Comparison of ENCODE assay signal across 12 cellular contexts in the genomic region with DNA sequence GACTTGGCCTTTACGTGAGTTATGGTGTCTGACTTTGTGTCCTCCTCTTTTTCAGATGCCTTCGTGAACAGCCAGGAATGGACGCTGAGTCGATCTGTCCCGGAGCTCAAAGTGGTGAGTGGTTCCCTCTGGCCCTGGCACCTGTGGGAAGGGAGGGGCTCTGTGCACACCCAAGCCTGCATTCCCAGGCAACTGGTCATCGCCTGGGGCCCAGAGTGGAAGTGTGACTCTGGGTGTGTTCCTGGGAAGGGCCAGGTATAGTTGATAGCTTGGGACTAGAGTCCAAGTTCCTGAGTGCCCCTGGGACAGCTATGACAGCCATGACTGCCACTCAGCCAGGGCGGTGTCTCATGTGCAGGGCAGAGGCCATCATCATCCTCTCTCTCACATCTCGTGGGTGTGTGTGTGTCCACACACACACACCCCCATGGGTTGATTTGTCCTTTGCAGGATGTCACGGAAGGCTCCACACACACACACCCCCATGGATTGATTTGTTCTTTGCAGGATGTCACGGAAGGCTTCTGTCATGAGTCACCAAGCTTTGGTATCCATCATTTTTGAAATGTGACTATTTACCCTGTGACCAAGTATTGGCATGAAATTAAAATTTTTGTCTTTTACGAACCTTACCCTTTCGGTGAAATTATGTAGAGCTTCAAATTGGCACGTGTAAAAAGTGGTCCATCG.
DNase-seq lines count a peak whose midpoint lies in the region; ATAC-seq, FAIRE-seq and TF ChIP-seq lines count a peak whose summit lies in the region.
"Had no signal": no experiment of that assay in that cellular context is flagged by ENCODE, and none has a peak within 500 bp of the region (broad histone marks: within the 10 kb centered on the region; RNA-seq: fewer than 3 reads in every experiment).

No MANE protein-coding gene starts in this region.

- H3K36me3 ChIP-seq in sigmoid colon, result peaks cover 0 to 8% (median 0%) of the 10 kb centered on the region in 4 donors
- H3K36me3 ChIP-seq: ascending aorta had no signal

- DNase-seq in H54 (ENCODE audit: insufficient read length, low spot score) (peak; percentile 78), iris pigment epithelial cell (ENCODE audit: low read depth) (peak; percentile 25), sigmoid colon (peak; percentile 41), superior temporal gyrus (ENCODE audit: extremely low spot score) (no peak), amygdala (lab: John Stamatoyannopoulos, UW) (no peak), NCI-H2029 (lab: John Stamatoyannopoulos, UW) (no peak)
- DNase-seq in activated CD4-positive, alpha-beta T cell treated with anti-CD3 and anti-CD28 coated beads, Interleukin-2, amount 50 U/mL, for 4 hours, result no peak
- DNase-seq: activated CD8-positive, alpha-beta memory T cell treated with anti-CD3 and anti-CD28 coated beads, Interleukin-2, amount 50 U/mL, for 48 hours; CD8-positive, alpha-beta memory T cell; T-helper 9 cell had no signal

- 40 to 74% methylated on average over 14 of the region's 14 CpGs for WGBS in sigmoid colon, 2 donors

- intact Hi-C loops in sigmoid colon (cut with DNase I), result no loop called here

- H3K27ac ChIP-seq in sigmoid colon, result no peak overlapping the region
- H3K27ac ChIP-seq: ascending aorta had no signal

- no peaks in the 10 kb centered on the region for H3K9me3 ChIP-seq in sigmoid colon
- H3K9me3 ChIP-seq: ascending aorta had no signal

- peak; percentile 53 for FAIRE-seq in H54 (lab: Jason Lieb, UNC)

- no peaks in the 10 kb centered on the region for H3K4me1 ChIP-seq in sigmoid colon
- H3K4me1 ChIP-seq: ascending aorta had no signal

- ATAC-seq in SK-N-SH treated with all-trans-retinoic acid at 6 μM for 48 hours, result peak; percentile 46

- no peak for TF ChIP-seq CTCF in sigmoid colon (IDR thresholded peaks at IDR 0.05)

- no peak for TF ChIP-seq EP300 in sigmoid colon (IDR thresholded peaks at IDR 0.05)

- H3K4me3 ChIP-seq in sigmoid colon, result no peak overlapping the region
- H3K4me3 ChIP-seq: ascending aorta had no signal

- TF ChIP-seq POLR2A in H54 (IDR thresholded peaks at IDR 0.05; ENCODE audit: low read depth, low read length) (no peak), sigmoid colon (IDR thresholded peaks at IDR 0.05) (no peak)

- no peaks in the 10 kb centered on the region for H3K27me3 ChIP-seq in sigmoid colon
- H3K27me3 ChIP-seq: ascending aorta had no signal

TF ChIP-seq in SK-N-SH treated with all-trans-retinoic acid at 6 μM for 48 hours, 23 proteins besides CTCF, POLR2A, EP300 and RAD21:
- TF ChIP-seq ARNTL (CRISPR knock-in tag; IDR thresholded peaks at IDR 0.05; ENCODE audit: borderline replicate concordance, low read depth), result no peak
- TF ChIP-seq, protein P1, sequence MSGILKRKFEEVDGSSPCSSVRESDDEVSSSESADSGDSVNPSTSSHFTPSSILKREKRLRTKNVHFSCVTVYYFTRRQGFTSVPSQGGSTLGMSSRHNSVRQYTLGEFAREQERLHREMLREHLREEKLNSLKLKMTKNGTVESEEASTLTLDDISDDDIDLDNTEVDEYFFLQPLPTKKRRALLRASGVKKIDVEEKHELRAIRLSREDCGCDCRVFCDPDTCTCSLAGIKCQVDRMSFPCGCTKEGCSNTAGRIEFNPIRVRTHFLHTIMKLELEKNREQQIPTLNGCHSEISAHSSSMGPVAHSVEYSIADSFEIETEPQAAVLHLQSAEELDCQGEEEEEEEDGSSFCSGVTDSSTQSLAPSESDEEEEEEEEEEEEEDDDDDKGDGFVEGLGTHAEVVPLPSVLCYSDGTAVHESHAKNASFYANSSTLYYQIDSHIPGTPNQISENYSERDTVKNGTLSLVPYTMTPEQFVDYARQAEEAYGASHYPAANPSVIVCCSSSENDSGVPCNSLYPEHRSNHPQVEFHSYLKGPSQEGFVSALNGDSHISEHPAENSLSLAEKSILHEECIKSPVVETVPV (CRISPR knock-in tag; IDR thresholded peaks at IDR 0.05), result no peak
- TF ChIP-seq SNAI2 (CRISPR knock-in tag; IDR thresholded peaks at IDR 0.05), result no peak
- no peak for TF ChIP-seq PPARA (CRISPR knock-in tag; IDR thresholded peaks at IDR 0.05; ENCODE audit: borderline replicate concordance)
- no peak for TF ChIP-seq TOX (CRISPR knock-in tag; IDR thresholded peaks at IDR 0.05; ENCODE audit: borderline replicate concordance)
- TF ChIP-seq PATZ1 (CRISPR knock-in tag; IDR thresholded peaks at IDR 0.05; ENCODE audit: borderline replicate concordance), result no peak
- TF ChIP-seq ZNF70 (CRISPR knock-in tag; IDR thresholded peaks at IDR 0.05), result no peak
- TF ChIP-seq ZNF8 (CRISPR knock-in tag; IDR thresholded peaks at IDR 0.05), result no peak
- TF ChIP-seq, protein P2, sequence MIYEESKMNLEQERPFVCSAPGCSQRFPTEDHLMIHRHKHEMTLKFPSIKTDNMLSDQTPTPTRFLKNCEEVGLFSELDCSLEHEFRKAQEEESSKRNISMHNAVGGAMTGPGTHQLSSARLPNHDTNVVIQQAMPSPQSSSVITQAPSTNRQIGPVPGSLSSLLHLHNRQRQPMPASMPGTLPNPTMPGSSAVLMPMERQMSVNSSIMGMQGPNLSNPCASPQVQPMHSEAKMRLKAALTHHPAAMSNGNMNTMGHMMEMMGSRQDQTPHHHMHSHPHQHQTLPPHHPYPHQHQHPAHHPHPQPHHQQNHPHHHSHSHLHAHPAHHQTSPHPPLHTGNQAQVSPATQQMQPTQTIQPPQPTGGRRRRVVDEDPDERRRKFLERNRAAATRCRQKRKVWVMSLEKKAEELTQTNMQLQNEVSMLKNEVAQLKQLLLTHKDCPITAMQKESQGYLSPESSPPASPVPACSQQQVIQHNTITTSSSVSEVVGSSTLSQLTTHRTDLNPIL (CRISPR knock-in tag; IDR thresholded peaks at IDR 0.05; ENCODE audit: low read depth), result no peak
- no peak for TF ChIP-seq OSR1 (CRISPR knock-in tag; IDR thresholded peaks at IDR 0.05)
- TF ChIP-seq ZFP3 (CRISPR knock-in tag; IDR thresholded peaks at IDR 0.05), result no peak
- TF ChIP-seq TCF4 (CRISPR knock-in tag; IDR thresholded peaks at IDR 0.05; ENCODE audit: borderline replicate concordance), result no peak
- TF ChIP-seq RARB (CRISPR knock-in tag; IDR thresholded peaks at IDR 0.05), result no peak
- no peak for TF ChIP-seq ZNF565 (CRISPR knock-in tag; conservative IDR thresholded peaks at IDR 0.05; ENCODE audit: low read depth)
- TF ChIP-seq, protein P3, sequence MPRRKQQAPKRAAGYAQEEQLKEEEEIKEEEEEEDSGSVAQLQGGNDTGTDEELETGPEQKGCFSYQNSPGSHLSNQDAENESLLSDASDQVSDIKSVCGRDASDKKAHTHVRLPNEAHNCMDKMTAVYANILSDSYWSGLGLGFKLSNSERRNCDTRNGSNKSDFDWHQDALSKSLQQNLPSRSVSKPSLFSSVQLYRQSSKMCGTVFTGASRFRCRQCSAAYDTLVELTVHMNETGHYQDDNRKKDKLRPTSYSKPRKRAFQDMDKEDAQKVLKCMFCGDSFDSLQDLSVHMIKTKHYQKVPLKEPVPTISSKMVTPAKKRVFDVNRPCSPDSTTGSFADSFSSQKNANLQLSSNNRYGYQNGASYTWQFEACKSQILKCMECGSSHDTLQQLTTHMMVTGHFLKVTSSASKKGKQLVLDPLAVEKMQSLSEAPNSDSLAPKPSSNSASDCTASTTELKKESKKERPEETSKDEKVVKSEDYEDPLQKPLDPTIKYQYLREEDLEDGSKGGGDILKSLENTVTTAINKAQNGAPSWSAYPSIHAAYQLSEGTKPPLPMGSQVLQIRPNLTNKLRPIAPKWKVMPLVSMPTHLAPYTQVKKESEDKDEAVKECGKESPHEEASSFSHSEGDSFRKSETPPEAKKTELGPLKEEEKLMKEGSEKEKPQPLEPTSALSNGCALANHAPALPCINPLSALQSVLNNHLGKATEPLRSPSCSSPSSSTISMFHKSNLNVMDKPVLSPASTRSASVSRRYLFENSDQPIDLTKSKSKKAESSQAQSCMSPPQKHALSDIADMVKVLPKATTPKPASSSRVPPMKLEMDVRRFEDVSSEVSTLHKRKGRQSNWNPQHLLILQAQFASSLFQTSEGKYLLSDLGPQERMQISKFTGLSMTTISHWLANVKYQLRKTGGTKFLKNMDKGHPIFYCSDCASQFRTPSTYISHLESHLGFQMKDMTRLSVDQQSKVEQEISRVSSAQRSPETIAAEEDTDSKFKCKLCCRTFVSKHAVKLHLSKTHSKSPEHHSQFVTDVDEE (CRISPR knock-in tag; IDR thresholded peaks at IDR 0.05), result no peak
- no peak for TF ChIP-seq ZC3H10 (CRISPR knock-in tag; IDR thresholded peaks at IDR 0.05)
TF ChIP-seq in SK-N-SH treated with all-trans-retinoic acid at 6 μM for 48 hours: peak in this region for 0.

Comparison
In these comparisons a context has a peak if more than half of its experiments do, and no peak if none do; other contexts are left out.
1. DNase-seq: peak in H54 (single experiment), iris pigment epithelial cell (single experiment) and sigmoid colon (single experiment); none in superior temporal gyrus (single experiment), amygdala (0 of 56), NCI-H2029 (single experiment) and activated CD4-positive, alpha-beta T cell treated with anti-CD3 and anti-CD28 coated beads, Interleukin-2, amount 50 U/mL, for 4 hours (0 of 2).